ENCODE assay signal across 8 cellular contexts in the genomic region with DNA sequence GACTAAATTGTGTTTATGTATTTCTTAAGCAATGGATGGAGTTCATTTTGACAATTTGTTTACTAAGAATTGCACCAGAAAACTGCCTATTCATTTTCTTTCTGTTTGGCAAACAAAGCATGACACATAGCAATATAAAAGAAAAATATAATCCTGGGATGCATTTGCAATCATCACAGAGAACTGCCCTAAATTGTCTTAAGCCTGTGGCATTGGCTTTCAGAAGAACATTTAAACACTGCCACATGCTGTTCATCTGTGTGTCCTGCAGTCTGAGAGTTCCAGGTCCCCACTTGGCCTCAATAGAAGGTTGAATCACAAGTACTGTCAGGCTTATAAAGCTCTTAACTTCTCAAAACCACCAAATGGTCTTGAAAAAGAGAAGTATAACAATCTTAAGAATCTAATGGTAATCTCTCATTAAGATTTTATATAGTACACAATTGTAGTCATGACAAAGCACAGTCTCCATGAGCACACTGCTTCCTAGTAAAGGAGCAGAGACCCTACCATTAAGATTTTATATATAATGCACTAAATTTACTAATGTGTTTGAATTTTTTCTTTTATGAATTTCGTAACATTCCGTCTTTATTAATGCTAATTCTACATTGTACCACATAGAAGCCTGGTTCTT. TPM values are rescaled to one million over a fixed set of nuclear protein-coding genes. Genes with fewer than 3 reads are reported as not detected.
DNase-seq lines count a peak whose midpoint lies in the region; ATAC-seq and TF ChIP-seq lines count a peak whose summit lies in the region.

No MANE protein-coding gene starts in this region.

- H3K4me1 Mint-ChIP-seq in activated CD4-positive, alpha-beta memory T cell treated with anti-CD3 and anti-CD28 coated beads, Interleukin-2, amount 10 ng/mL, durations not matched to agents 7 days and 5 days = peaks cover 3% of the 10 kb centered on the region
- H3K4me1 Mint-ChIP-seq in nephron = peaks cover 21% of the 10 kb centered on the region

- no peaks in the 10 kb centered on the region for H3K9me3 ChIP-seq in fibroblast of lung (ENCODE audit: control insufficient read depth, insufficient read depth, low read depth, low read length)

- DNase-seq in Ammon's horn (ENCODE audit: low spot score) (peak; percentile 81), NCI-H526 (lab: John Stamatoyannopoulos, UW) (peak; percentile 20 to 63), fibroblast of lung (ENCODE audit: low read depth in 2 of 2) (peak; percentile 73 to 89)
- peak; percentile 52 for DNase-seq in activated CD4-positive, alpha-beta memory T cell treated with anti-CD3 and anti-CD28 coated beads, Interleukin-2, amount 10 ng/mL, durations not matched to agents 7 days and 5 days

- CTCF ChIA-PET in activated CD4-positive, alpha-beta memory T cell treated with anti-CD3 and anti-CD28 coated beads, Interleukin-2, amount 10 ng/mL, durations not matched to agents 7 days and 5 days (lab: Charles Lee) = interaction anchor here (0.6 to 2.8 kb wide), 10 partner anchors 11 to 702 kb away, joined by 3 to 20 read pairs (median 4); a partner anchor contains a TSS

- no peak overlapping the region for H3K27ac ChIP-seq in fibroblast of lung (ENCODE audit: insufficient read depth, low read length)

- no peaks in the 10 kb centered on the region for H3K27me3 ChIP-seq in fibroblast of lung (ENCODE audit: control insufficient read depth, insufficient read depth, low read length)

- no peaks in the 10 kb centered on the region for H4K20me1 ChIP-seq in fibroblast of lung (ENCODE audit: control insufficient read depth, extremely low read depth, insufficient read depth, low read length)

- H3K4me2 ChIP-seq in fibroblast of lung (ENCODE audit: extremely low read depth, insufficient read depth, low read length) = no peak overlapping the region

- no peaks in the 10 kb centered on the region for H3K79me2 ChIP-seq in fibroblast of lung (ENCODE audit: control insufficient read depth, insufficient read depth, low read length)

- POLR2A ChIA-PET in activated CD4-positive, alpha-beta memory T cell treated with anti-CD3 and anti-CD28 coated beads, Interleukin-2, amount 10 ng/mL, durations not matched to agents 7 days and 5 days (lab: Charles Lee) = interaction anchor here (0.8 to 2.7 kb wide), 2 partner anchors 691 to 702 kb away, joined by 3 to 12 read pairs; a partner anchor contains a TSS

- TF ChIP-seq CTCF in fibroblast of lung (conservative IDR thresholded peaks at IDR 0.05 in 1 of 2, IDR thresholded peaks at IDR 0.05 in 1 of 2; ENCODE audit: low read depth in 1 of 2, low read length in 2 of 2) (peak; percentile 86 to 92), nephron (IDR thresholded peaks at IDR 0.05; ENCODE audit: unreplicated experiment in 3 of 3) (peak; percentile 78 to 88 (median 79))

- H3K9me3 Mint-ChIP-seq in activated CD4-positive, alpha-beta memory T cell treated with anti-CD3 and anti-CD28 coated beads, Interleukin-2, amount 10 ng/mL, durations not matched to agents 7 days and 5 days = no peaks in the 10 kb centered on the region
- H3K9me3 Mint-ChIP-seq in nephron = no peaks in the 10 kb centered on the region

- H3K4me3 Mint-ChIP-seq in activated CD4-positive, alpha-beta memory T cell treated with anti-CD3 and anti-CD28 coated beads, Interleukin-2, amount 10 ng/mL, durations not matched to agents 7 days and 5 days = no peak overlapping the region
- H3K4me3 Mint-ChIP-seq in nephron = no peak overlapping the region

- no peak overlapping the region for H3K27ac Mint-ChIP-seq in activated CD4-positive, alpha-beta memory T cell treated with anti-CD3 and anti-CD28 coated beads, Interleukin-2, amount 10 ng/mL, durations not matched to agents 7 days and 5 days
- no peak overlapping the region for H3K27ac Mint-ChIP-seq in nephron

- H3K4me3 ChIP-seq in fibroblast of lung (replicated peaks in 1 of 4; ENCODE audit: control extremely low read depth in 1 of 4, insufficient read depth in 1 of 4, low read depth in 3 of 4, low read length in 4 of 4) = no peak overlapping the region

- H3K36me3 Mint-ChIP-seq in activated CD4-positive, alpha-beta memory T cell treated with anti-CD3 and anti-CD28 coated beads, Interleukin-2, amount 10 ng/mL, durations not matched to agents 7 days and 5 days (ENCODE audit: low read depth) = no peaks in the 10 kb centered on the region
- H3K36me3 Mint-ChIP-seq in nephron (ENCODE audit: low read depth) = no peaks in the 10 kb centered on the region

- no peak overlapping the region for H2AFZ ChIP-seq in fibroblast of lung (ENCODE audit: low read length)

- ATAC-seq in GM18505 (IDR thresholded peaks at IDR 0.05; ENCODE audit: unreplicated experiment) = peak; percentile 71
- peak; percentile 82 for ATAC-seq in HG03095 (IDR thresholded peaks at IDR 0.05; ENCODE audit: unreplicated experiment)
- no peak for ATAC-seq in HG03025 (IDR thresholded peaks at IDR 0.05; ENCODE audit: low FRiP score, unreplicated experiment)

- no peak overlapping the region for H3K9ac ChIP-seq in fibroblast of lung (ENCODE audit: insufficient read depth, low read length)

- H3K4me1 ChIP-seq in fibroblast of lung (ENCODE audit: control insufficient read depth, extremely low read depth, insufficient read depth, low read length) = peaks cover 2% of the 10 kb centered on the region

- TF ChIP-seq POLR2A in GM18505 (IDR thresholded peaks at IDR 0.05; ENCODE audit: borderline replicate concordance, extremely low read depth, insufficient read depth, insufficient read length) = no peak

- no peaks in the 10 kb centered on the region for H3K27me3 Mint-ChIP-seq in activated CD4-positive, alpha-beta memory T cell treated with anti-CD3 and anti-CD28 coated beads, Interleukin-2, amount 10 ng/mL, durations not matched to agents 7 days and 5 days
- no peaks in the 10 kb centered on the region for H3K27me3 Mint-ChIP-seq in nephron (ENCODE audit: low read depth)

- no peaks in the 10 kb centered on the region for H3K36me3 ChIP-seq in fibroblast of lung (ENCODE audit: control insufficient read depth, insufficient read depth, low read length)

RNA-seq across cellular contexts. Expression of a gene that starts 29.9 kb away (rescaled TPM):
- total RNA-seq in activated CD4-positive, alpha-beta memory T cell treated with anti-CD3 and anti-CD28 coated beads, Interleukin-2, amount 10 ng/mL, durations not matched to agents 7 days and 5 days = 1 to 10 TPM; 1.3 to 2.2 TPM
- total RNA-seq in fibroblast of lung = 11.3 and 16.5 TPM in 2 replicates
- polyA plus RNA-seq in fibroblast of lung = 16.2 and 18.4 TPM in 2 replicates
- polyA plus RNA-seq in fibroblast of lung (2012) = 11.6 TPM in 2 replicates
- 4.2 TPM in 1 of 2 replicates, not detected in the other for polyA minus RNA-seq in fibroblast of lung (ENCODE audit: low replicate concordance)

RNA-seq across cellular contexts. Expression of a gene that starts 33.3 kb away (rescaled TPM):
- not detected for total RNA-seq in activated CD4-positive, alpha-beta memory T cell treated with anti-CD3 and anti-CD28 coated beads, Interleukin-2, amount 10 ng/mL, durations not matched to agents 7 days and 5 days
- under 0.01 and 0.26 TPM in 2 replicates for total RNA-seq in fibroblast of lung
- polyA plus RNA-seq in fibroblast of lung = not detected in 2 replicates
- polyA plus RNA-seq in fibroblast of lung (2012) = not detected in 2 replicates
- not detected in 2 replicates for polyA minus RNA-seq in fibroblast of lung (ENCODE audit: low replicate concordance)
